ENCODE assay signal across 27 cellular contexts in the genomic region with DNA sequence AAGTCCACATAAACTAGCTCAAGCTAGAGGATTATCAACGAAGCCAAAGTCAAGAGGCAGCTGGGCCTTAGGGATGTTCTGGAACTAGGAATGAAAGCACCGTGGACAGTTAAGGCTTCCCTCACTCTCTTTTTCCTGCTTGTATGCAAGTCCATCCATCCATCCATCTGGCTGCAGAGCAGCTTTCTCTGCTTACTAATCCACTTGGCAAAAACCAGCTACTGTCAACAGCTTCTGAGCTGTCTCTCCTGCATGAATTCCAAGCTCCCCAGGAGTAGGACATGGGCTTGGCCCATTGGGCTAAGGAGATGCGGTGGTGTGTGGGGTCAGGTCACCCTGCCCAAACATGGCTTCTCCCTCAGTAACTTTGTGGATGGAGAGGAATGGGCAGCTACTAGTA.
DNase-seq lines count a peak whose midpoint lies in the region; ATAC-seq, FAIRE-seq and TF ChIP-seq lines count a peak whose summit lies in the region.
"Had no signal": no experiment of that assay in that cellular context is flagged by ENCODE, and none has a peak within 500 bp of the region (broad histone marks: within the 10 kb centered on the region; RNA-seq: fewer than 3 reads in every experiment).

No MANE protein-coding gene starts in this region.

- POLR2A ChIA-PET in HepG2 (lab: Yijun Ruan, JAX), result no interaction called here
- POLR2A ChIA-PET in activated CD4-positive, alpha-beta T cell treated with anti-CD3 and anti-CD28 coated beads, Interleukin-2, amount 10 ng/mL, durations not matched to agents 7 days and 5 days (lab: Charles Lee), result no interaction called here

- H3K27me3 Mint-ChIP-seq in activated CD4-positive, alpha-beta T cell treated with anti-CD3 and anti-CD28 coated beads, Interleukin-2, amount 10 ng/mL, durations not matched to agents 7 days and 5 days, result peaks cover 7% of the 10 kb centered on the region

- no peak for TF ChIP-seq POLR2A in right lobe of liver (IDR thresholded peaks at IDR 0.05)
- no peak for TF ChIP-seq POLR2A in HepG2 (IDR thresholded peaks at IDR 0.05; ENCODE audit: insufficient read depth in 1 of 2, low read depth in 2 of 2, low read length in 2 of 2)
- no peak for TF ChIP-seq POLR2A in vagina (IDR thresholded peaks at IDR 0.05)

- CTCF ChIA-PET in HepG2 (lab: Yijun Ruan, JAX; ENCODE audit: low intra/inter-chr PET ratio, low total read pairs), result no interaction called here
- CTCF ChIA-PET in activated CD4-positive, alpha-beta T cell treated with anti-CD3 and anti-CD28 coated beads, Interleukin-2, amount 10 ng/mL, durations not matched to agents 7 days and 5 days (lab: Charles Lee), result no interaction called here

- DNase-seq in right lobe of liver (no peak), HepG2 (ENCODE audit: low spot score) (no peak), fibroblast of peridontal ligament (ENCODE audit: extremely low read depth) (peak; percentile 25), lower lobe of right lung (no peak), vagina (ENCODE audit: extremely low spot score in 2 of 2) (no peak), BE2C (no peak)
- no peak for DNase-seq in activated CD4-positive, alpha-beta T cell treated with anti-CD3 and anti-CD28 coated beads, Interleukin-2, amount 10 ng/mL, durations not matched to agents 7 days and 5 days
- DNase-seq: activated CD4-positive, alpha-beta T cell treated with anti-CD3 and anti-CD28 coated beads for 36 hours; cerebellar nuclear complex; COR-L47; DND-41; effector CD8-positive, alpha-beta T cell; immature natural killer cell; left lung; NCI-H1092 treated with DMSO at 0.1 percent for 48 hours; NCI-H2081 treated with DMSO at 0.1 percent for 48 hours; stimulated activated CD4-positive, alpha-beta T cell treated with anti-CD3 and anti-CD28 coated beads, Interleukin-12 subunit alpha, Interleukin-12 subunit beta, amount 100 ng/mL, for 4 hours; stimulated activated CD4-positive, alpha-beta T cell treated with anti-CD3 and anti-CD28 coated beads, Interleukin-4, amount 100 ng/mL, for 4 hours had no signal

- BruUV-seq in HepG2 (replicated peaks; lab: Mats Ljungman, UMichigan), result no TSS peak

- 89% methylated on average over 3 of the region's 3 CpGs for WGBS in right lobe of liver (ENCODE audit: insufficient coverage, low coverage, low lambda C conversion rate, missing lambda C conversion rate)
- WGBS in HepG2 (ENCODE audit: low lambda C conversion rate), result 56% methylated on average over 3 of the region's 3 CpGs

- H3K9ac ChIP-seq in HepG2 (ENCODE audit: insufficient read depth, low read depth, low read length), result no peak overlapping the region
- H3K9ac ChIP-seq: neural progenitor cell had no signal

- H4K20me1 ChIP-seq in HepG2 (ENCODE audit: insufficient read depth, low read length), result no peaks in the 10 kb centered on the region

- H3K36me3 ChIP-seq in right lobe of liver, result no peaks in the 10 kb centered on the region
- no peaks in the 10 kb centered on the region for H3K36me3 ChIP-seq in HepG2 (replicated peaks in 1 of 2; ENCODE audit: control insufficient read depth in 1 of 2, insufficient read depth in 2 of 2, low read length in 2 of 2)
- H3K36me3 ChIP-seq in lower lobe of right lung, result no peaks in the 10 kb centered on the region
- H3K36me3 ChIP-seq in vagina, result no peaks in the 10 kb centered on the region
- H3K36me3 ChIP-seq in BE2C, result no peaks in the 10 kb centered on the region
- H3K36me3 ChIP-seq: left lung, neural progenitor cell had no signal

- intact Hi-C loops in right lobe of liver (cut with DNase I) (no loop called here), HepG2 (cut with micrococcal nuclease; ENCODE audit: unreplicated experiment) (no loop called here), lower lobe of right lung (cut with DNase I) (no loop called here), vagina (cut with DNase I) (no loop called here)

- TF ChIP-seq EP300 in HepG2 (IDR thresholded peaks at IDR 0.05; ENCODE audit: low read depth in 2 of 2, low read length in 2 of 2) (no peak), HepG2 (CRISPR knock-in tag; IDR thresholded peaks at IDR 0.05; ENCODE audit: borderline replicate concordance) (no peak)

- ATAC-seq in right lobe of liver (peak in 1 of 4 donors; percentile 1), HepG2 (no peak), lower lobe of right lung (no peak), HG03565 (IDR thresholded peaks at IDR 0.05; ENCODE audit: unreplicated experiment) (no peak)
- ATAC-seq: activated CD4-positive, alpha-beta T cell treated with anti-CD3 and anti-CD28 coated beads for 36 hours; left lung had no signal

- no peaks in the 10 kb centered on the region for H3K9me3 ChIP-seq in right lobe of liver
- H3K9me3 ChIP-seq in HepG2 (ENCODE audit: low read length), result no peaks in the 10 kb centered on the region
- no peaks in the 10 kb centered on the region for H3K9me3 ChIP-seq in lower lobe of right lung
- H3K9me3 ChIP-seq in vagina, result no peaks in the 10 kb centered on the region
- no peaks in the 10 kb centered on the region for H3K9me3 ChIP-seq in BE2C
- H3K9me3 ChIP-seq: left lung had no signal

- H2AFZ ChIP-seq in HepG2 (ENCODE audit: low read length), result no peak overlapping the region
- H2AFZ ChIP-seq: hepatocyte, neural progenitor cell had no signal

- no peak overlapping the region for H3K4me2 ChIP-seq in HepG2 (ENCODE audit: low read depth, low read length)
- H3K4me2 ChIP-seq: hepatocyte, neural progenitor cell had no signal

- no peak overlapping the region for H3K27ac Mint-ChIP-seq in activated CD4-positive, alpha-beta T cell treated with anti-CD3 and anti-CD28 coated beads, Interleukin-2, amount 10 ng/mL, durations not matched to agents 7 days and 5 days
- H3K27ac Mint-ChIP-seq: activated CD4-positive, alpha-beta T cell treated with anti-CD3 and anti-CD28 coated beads for 36 hours; activated naive CD4-positive, alpha-beta T cell treated with anti-CD3 and anti-CD28 coated beads, Interleukin-2, amount 50 U/mL, for 24 hours; immature natural killer cell; neural progenitor cell; stimulated activated naive CD8-positive, alpha-beta T cell treated with anti-CD3 and anti-CD28 coated beads, Interleukin-15, Interleukin-2, amounts not matched to agents 100 ng/mL and 50 ng/mL, for 24 hours; type B pancreatic cell had no signal

- H3K4me3 ChIP-seq in right lobe of liver (no peak overlapping the region), HepG2 (replicated peaks in 1 of 3; ENCODE audit: insufficient read depth in 1 of 3, low read depth in 2 of 3, low read length in 3 of 3) (no peak overlapping the region), lower lobe of right lung (no peak overlapping the region), vagina (no peak overlapping the region), BE2C (ENCODE audit: low read depth, low read length) (no peak overlapping the region)
- H3K4me3 ChIP-seq: hepatocyte, left lung, neural progenitor cell had no signal

- TF ChIP-seq CTCF in right lobe of liver (IDR thresholded peaks at IDR 0.05), result no peak
- TF ChIP-seq CTCF in HepG2 (CRISPR knock-in tag; IDR thresholded peaks at IDR 0.05), result no peak
- no peak for TF ChIP-seq CTCF in lower lobe of right lung (IDR thresholded peaks at IDR 0.05)
- no peak for TF ChIP-seq CTCF in vagina (IDR thresholded peaks at IDR 0.05)
- TF ChIP-seq CTCF in BE2C (IDR thresholded peaks at IDR 0.05; ENCODE audit: low read depth, low read length), result no peak

- H3K27me3 ChIP-seq in right lobe of liver (no peaks in the 10 kb centered on the region), HepG2 (ENCODE audit: control insufficient read depth in 1 of 2, insufficient read depth in 2 of 2, low read length in 2 of 2) (peaks cover 0 to 9% of the 10 kb centered on the region in 2 experiments; a peak in 1 of 5 replicates), lower lobe of right lung (ENCODE audit: low read depth) (no peaks in the 10 kb centered on the region), vagina (no peaks in the 10 kb centered on the region), BE2C (no peaks in the 10 kb centered on the region)
- H3K27me3 ChIP-seq: hepatocyte, left lung, neural progenitor cell had no signal

- H3K9me3 Mint-ChIP-seq in activated CD4-positive, alpha-beta T cell treated with anti-CD3 and anti-CD28 coated beads, Interleukin-2, amount 10 ng/mL, durations not matched to agents 7 days and 5 days, result no peaks in the 10 kb centered on the region
- H3K9me3 Mint-ChIP-seq: activated naive CD4-positive, alpha-beta T cell treated with anti-CD3 and anti-CD28 coated beads, Interleukin-2, amount 50 U/mL, for 24 hours; neural progenitor cell; stimulated activated naive CD8-positive, alpha-beta T cell treated with anti-CD3 and anti-CD28 coated beads, Interleukin-15, Interleukin-2, amounts not matched to agents 100 ng/mL and 50 ng/mL, for 24 hours; type B pancreatic cell had no signal

- H3K36me3 Mint-ChIP-seq in activated CD4-positive, alpha-beta T cell treated with anti-CD3 and anti-CD28 coated beads, Interleukin-2, amount 10 ng/mL, durations not matched to agents 7 days and 5 days (ENCODE audit: low read depth), result no peaks in the 10 kb centered on the region
- H3K36me3 Mint-ChIP-seq: activated naive CD4-positive, alpha-beta T cell treated with anti-CD3 and anti-CD28 coated beads, Interleukin-2, amount 50 U/mL, for 24 hours; immature natural killer cell; neural progenitor cell; type B pancreatic cell had no signal

- H3K27ac ChIP-seq in right lobe of liver, result peak overlapping the region; percentile 8 to 98 (median 86)
- H3K27ac ChIP-seq in HepG2 (ENCODE audit: extremely low read length, insufficient read depth, low read length), result no peak overlapping the region
- H3K27ac ChIP-seq in lower lobe of right lung, result peak overlapping the region; percentile 76
- H3K27ac ChIP-seq in vagina, result no peak overlapping the region
- H3K27ac ChIP-seq: neural progenitor cell had no signal

- peaks cover 17% of the 10 kb centered on the region for H3K4me1 Mint-ChIP-seq in activated CD4-positive, alpha-beta T cell treated with anti-CD3 and anti-CD28 coated beads, Interleukin-2, amount 10 ng/mL, durations not matched to agents 7 days and 5 days
- H3K4me1 Mint-ChIP-seq: activated CD4-positive, alpha-beta T cell treated with anti-CD3 and anti-CD28 coated beads for 36 hours; activated naive CD4-positive, alpha-beta T cell treated with anti-CD3 and anti-CD28 coated beads, Interleukin-2, amount 50 U/mL, for 24 hours; immature natural killer cell had no signal

- H3K4me3 Mint-ChIP-seq in activated CD4-positive, alpha-beta T cell treated with anti-CD3 and anti-CD28 coated beads, Interleukin-2, amount 10 ng/mL, durations not matched to agents 7 days and 5 days, result no peak overlapping the region
- H3K4me3 Mint-ChIP-seq: activated CD4-positive, alpha-beta T cell treated with anti-CD3 and anti-CD28 coated beads for 36 hours; activated naive CD4-positive, alpha-beta T cell treated with anti-CD3 and anti-CD28 coated beads, Interleukin-2, amount 50 U/mL, for 24 hours; immature natural killer cell; neural progenitor cell; stimulated activated naive CD8-positive, alpha-beta T cell treated with anti-CD3 and anti-CD28 coated beads, Interleukin-15, Interleukin-2, amounts not matched to agents 100 ng/mL and 50 ng/mL, for 24 hours; type B pancreatic cell had no signal

- peaks cover 0 to 24% (median 12%) of the 10 kb centered on the region in 4 donors for H3K4me1 ChIP-seq in right lobe of liver
- no peaks in the 10 kb centered on the region for H3K4me1 ChIP-seq in HepG2 (ENCODE audit: insufficient read depth, low read length)
- H3K4me1 ChIP-seq in lower lobe of right lung, result peaks cover 40% of the 10 kb centered on the region
- H3K4me1 ChIP-seq in vagina, result peaks cover 37% of the 10 kb centered on the region
- no peaks in the 10 kb centered on the region for H3K4me1 ChIP-seq in BE2C
- H3K4me1 ChIP-seq: neural progenitor cell had no signal

- H3K79me2 ChIP-seq in HepG2 (ENCODE audit: insufficient read depth, low read length), result no peaks in the 10 kb centered on the region
- H3K79me2 ChIP-seq: hepatocyte had no signal

- in situ Hi-C loops in HepG2 (cut with HindIII; ENCODE audit: extremely low pct_ligation_motif_present, low pct_unique_long_range_greater_than_20kb), result no loop called here

- TF ChIP-seq RAD21 in HepG2 (CRISPR knock-in tag; IDR thresholded peaks at IDR 0.05), result no peak

- no peak for FAIRE-seq in HepG2 (lab: Jason Lieb, UNC)
- FAIRE-seq: A204.1, astrocyte, GM12891 had no signal

Comparison
In these comparisons a context has a peak if more than half of its experiments do, and no peak if none do; other contexts are left out.
1. H3K27ac ChIP-seq: peak in right lobe of liver (3 of 3) and lower lobe of right lung (single experiment); none in HepG2 (single experiment) and vagina (single experiment).